ENCODE assay signal across 8 cellular contexts in the genomic region with DNA sequence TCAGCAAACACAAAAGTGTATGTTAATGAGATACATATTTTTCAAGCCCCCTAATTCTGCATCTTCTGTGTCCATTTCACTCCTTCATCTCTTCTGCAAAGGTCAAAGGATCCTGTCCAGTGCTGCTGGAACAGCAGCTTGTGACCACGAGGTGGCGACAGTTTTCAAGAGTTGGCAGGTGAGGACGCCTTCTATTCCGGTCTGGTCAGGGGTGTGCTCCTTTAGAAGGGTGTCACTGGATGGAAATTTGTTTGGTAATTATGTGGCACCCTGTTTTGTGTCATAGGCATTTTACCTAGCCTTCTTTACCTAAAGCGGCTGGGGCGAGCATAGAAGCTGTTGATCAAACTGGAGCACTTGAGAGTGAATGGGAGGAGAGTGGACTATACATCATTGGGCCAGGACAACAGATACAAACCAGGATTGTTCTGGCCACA. TPM values are rescaled to one million over a fixed set of nuclear protein-coding genes. Genes with fewer than 3 reads are reported as not detected.
DNase-seq lines count a peak whose midpoint lies in the region; ATAC-seq and TF ChIP-seq lines count a peak whose summit lies in the region.

No MANE protein-coding gene starts in this region.

- H3K27me3 Mint-ChIP-seq in T-cell = no peaks in the 10 kb centered on the region

- H3K27me3 ChIP-seq in adipocyte (replicated peaks; ENCODE audit: control insufficient read depth, insufficient read depth, low read length) (no peaks in the 10 kb centered on the region), heart right ventricle (no peaks in the 10 kb centered on the region)

- H3K4me3 Mint-ChIP-seq in T-cell = no peak overlapping the region

- TF ChIP-seq CTCF in LNCAP (IDR thresholded peaks at IDR 0.05) (peak; percentile 89), heart right ventricle (IDR thresholded peaks at IDR 0.05) (peak; percentile 77 to 97 (median 92))

- no peak overlapping the region for H3K27ac Mint-ChIP-seq in T-cell

- peak; percentile 69 for DNase-seq in DMS114 treated with DMSO at 0.1 percent for 48 hours (lab: John Stamatoyannopoulos, UW; ENCODE audit: unreplicated experiment)
- peak; percentile 29 to 74 (median 64) for DNase-seq in T-cell
- peak; percentile 91 for DNase-seq in adipocyte (ENCODE audit: low read depth)
- DNase-seq in heart right ventricle = peak; percentile 75 to 82
- peak; percentile 63 for DNase-seq in renal cortical epithelial cell (ENCODE audit: low read depth)

- H3K4me3 ChIP-seq in adipocyte (ENCODE audit: low read length) = no peak overlapping the region
- H3K4me3 ChIP-seq in heart right ventricle = no peak overlapping the region

- no peaks in the 10 kb centered on the region for H3K36me3 Mint-ChIP-seq in T-cell

- no peak overlapping the region for H3K9ac ChIP-seq in adipocyte (ENCODE audit: low read length)

- no peaks in the 10 kb centered on the region for H3K9me3 Mint-ChIP-seq in T-cell

- H3K36me3 ChIP-seq in adipocyte (ENCODE audit: control insufficient read depth, insufficient read depth, low read length, severe bottlenecking) (no peaks in the 10 kb centered on the region), heart right ventricle (no peaks in the 10 kb centered on the region)

- H3K4me1 ChIP-seq in adipocyte (ENCODE audit: control insufficient read depth, insufficient read depth, low read length) = peaks cover 13% of the 10 kb centered on the region
- H3K4me1 ChIP-seq in heart right ventricle = peaks cover 0 to 17% (median 0%) of the 10 kb centered on the region in 9 donors

- POLR2A ChIA-PET in T-cell (lab: Charles Lee) = interaction anchor here in 1 of 2 donors (0.7 kb wide), 1 partner anchor 271 kb away, joined by 3 read pairs; no protein-coding TSS in a partner anchor

- ATAC-seq in GM21576 (IDR thresholded peaks at IDR 0.05; ENCODE audit: unreplicated experiment) (peak; percentile 78), T-cell (replicated peaks in 1 of 4) (peak; percentile 50 to 77 (median 74)), heart right ventricle (peak; percentile 91 to 95 (median 94)), HG03095 (IDR thresholded peaks at IDR 0.05; ENCODE audit: unreplicated experiment) (no peak)

- 25 to 26% methylated on average over 6 of the region's 6 CpGs for WGBS in heart right ventricle, 2 donors

- CTCF ChIA-PET in T-cell (lab: Charles Lee) = interaction anchor here (0.6 to 5.7 kb wide), 7 partner anchors 13 to 383 kb away, joined by 3 to 39 read pairs (median 3); no protein-coding TSS in a partner anchor

- no peak overlapping the region for H3K27ac ChIP-seq in heart right ventricle

- H3K4me1 Mint-ChIP-seq in T-cell = peaks cover 0 to 5% (median 2%) of the 10 kb centered on the region in 3 donors

- intact Hi-C loops in heart right ventricle (cut with DNase I) = loop anchor here in 9 of 10 donors (1.0 to 10.0 kb wide), 9 partner anchors 88 to 433 kb away; a partner anchor contains a TSS

- H3K9me3 ChIP-seq in adipocyte (ENCODE audit: control insufficient read depth, low read length) (no peaks in the 10 kb centered on the region), heart right ventricle (no peaks in the 10 kb centered on the region)

RNA-seq across cellular contexts. Expression of a gene that starts 32.9 kb away (rescaled TPM):
- total RNA-seq in T-cell (under 1 TPM in 1 of 5 donors, not detected in 4; 0.10 TPM), heart right ventricle (under 1 TPM in 2 of 10 donors, not detected in 8; 0.11 to 0.23 TPM), renal cortical epithelial cell (not detected in 2 replicates)
- polyA plus RNA-seq in heart right ventricle = under 1 TPM; 0.01 to 0.07 TPM

RNA-seq across cellular contexts. Expression of a gene that starts 50.8 kb away (rescaled TPM):
- total RNA-seq in T-cell = 1 to 10 TPM; 3.6 to 8.0 (median 5.3) TPM
- 10 to 100 TPM; 10.5 to 14.6 (median 11.8) TPM for total RNA-seq in heart right ventricle
- 1 to 10 TPM; 3.0 to 8.3 TPM for polyA plus RNA-seq in heart right ventricle
- 11.0 and 13.9 TPM in 2 replicates for total RNA-seq in renal cortical epithelial cell
